Comparison of ENCODE assay signal across 24 cellular contexts in genomic region chr1:28256197-28256827, GRCh38. TPM values are rescaled to one million over a fixed set of nuclear protein-coding genes. Genes with fewer than 3 reads are reported as not detected.
DNase-seq lines count a peak whose midpoint lies in the region; ATAC-seq and FAIRE-seq lines count a peak whose summit lies in the region.
"Had no signal": no experiment of that assay in that cellular context is flagged by ENCODE, and none has a peak within 500 bp of the region (broad histone marks: within the 10 kb centered on the region; RNA-seq: fewer than 3 reads in every experiment).

No MANE protein-coding gene starts in this region.

- WGBS in small intestine, 3 donors: 63 to 72% (median 65%) methylated on average over 6 of the region's 6 CpGs

- POLR2A ChIA-PET in activated naive CD8-positive, alpha-beta T cell treated with anti-CD3 and anti-CD28 coated beads, Interleukin-2, amount 10 ng/mL, durations not matched to agents 7 days and 5 days (lab: Charles Lee): interaction anchor here (0.6 to 7.1 kb wide), 11 partner anchors 8 to 1823 kb away, joined by 3 to 122 read pairs (median 4); partner anchors contain the start of genes ATP5IF1, MED18 and RNU11

- peak overlapping the region; percentile 11 for H3K4me3 Mint-ChIP-seq in activated naive CD4-positive, alpha-beta T cell treated with anti-CD3 and anti-CD28 coated beads, Interleukin-2, amount 50 U/mL, for 24 hours
- H3K4me3 Mint-ChIP-seq in T-helper 17 cell: peak overlapping the region; percentile 76
- peak overlapping the region; percentile 57 for H3K4me3 Mint-ChIP-seq in activated naive CD8-positive, alpha-beta T cell treated with anti-CD3 and anti-CD28 coated beads, Interleukin-2, amount 10 ng/mL, durations not matched to agents 7 days and 5 days
- H3K4me3 Mint-ChIP-seq: GM23338, nephron progenitor cell had no signal

- H3K27me3 ChIP-seq in small intestine (ENCODE audit: control insufficient read depth in 2 of 2, insufficient read depth in 2 of 2, low read length in 2 of 2): no peaks in the 10 kb centered on the region
- H3K27me3 ChIP-seq: esophagus squamous epithelium, tibial nerve had no signal

- no peak for DNase-seq in activated naive CD4-positive, alpha-beta T cell (lab: John Stamatoyannopoulos, UW)
- DNase-seq in T-helper 17 cell: no peak
- DNase-seq in activated naive CD8-positive, alpha-beta T cell treated with anti-CD3 and anti-CD28 coated beads, Interleukin-2, amount 10 ng/mL, durations not matched to agents 7 days and 5 days: no peak
- peak; percentile 30 for DNase-seq in small intestine
- DNase-seq in SW480 (ENCODE audit: low spot score): no peak
- no peak for DNase-seq in NCI-H2171 treated with DMSO at 0.1 percent for 48 hours (lab: John Stamatoyannopoulos, UW)
- no peak for DNase-seq in NCI-H345 treated with DMSO at 0.1 percent for 48 hours (lab: John Stamatoyannopoulos, UW; ENCODE audit: unreplicated experiment)
- DNase-seq: activated gamma-delta T cell treated with Interleukin-2 at 50 U/mL for 16 hours; esophagus squamous epithelium; IMR-90; MM.1S; NCI-H1694; NCI-H2227 treated with DMSO at 0.1 percent for 48 hours; NCI-H774; nephron progenitor cell; PC-3; SHP77 treated with DMSO at 0.1 percent for 48 hours; stimulated activated naive CD8-positive, alpha-beta T cell treated with anti-CD3 and anti-CD28 coated beads, Interleukin-15, Interleukin-2, amounts not matched to agents 100 U/mL and 50 U/mL, for 24 hours; WERI-Rb-1 had no signal

- H3K27ac ChIP-seq in small intestine (ENCODE audit: low read depth in 1 of 2, low read length in 1 of 2): no peak overlapping the region
- H3K27ac ChIP-seq: C4-2B, esophagus squamous epithelium, tibial nerve, WERI-Rb-1 had no signal

- peak overlapping the region; percentile 79 for H3K27ac Mint-ChIP-seq in activated naive CD4-positive, alpha-beta T cell treated with anti-CD3 and anti-CD28 coated beads, Interleukin-2, amount 50 U/mL, for 24 hours
- peak overlapping the region; percentile 0 for H3K27ac Mint-ChIP-seq in T-helper 17 cell
- H3K27ac Mint-ChIP-seq in activated naive CD8-positive, alpha-beta T cell treated with anti-CD3 and anti-CD28 coated beads, Interleukin-2, amount 10 ng/mL, durations not matched to agents 7 days and 5 days: peak overlapping the region; percentile 85
- H3K27ac Mint-ChIP-seq: GM23338, nephron progenitor cell, progenitor cell of endocrine pancreas had no signal

- no peaks in the 10 kb centered on the region for H3K36me3 ChIP-seq in small intestine (ENCODE audit: control insufficient read depth in 2 of 2, insufficient read depth in 2 of 2, low read length in 2 of 2)
- H3K36me3 ChIP-seq: esophagus squamous epithelium, tibial nerve, WERI-Rb-1 had no signal

- peaks cover 8 to 11% of the 10 kb centered on the region in 2 donors for H3K4me1 ChIP-seq in small intestine (ENCODE audit: control insufficient read depth in 2 of 2, insufficient read depth in 1 of 2, low read depth in 1 of 2, low read length in 1 of 2)

- H3K9me3 ChIP-seq in T-helper 17 cell (ENCODE audit: control insufficient read depth, low read length, poor library complexity, severe bottlenecking): no peaks in the 10 kb centered on the region
- no peaks in the 10 kb centered on the region for H3K9me3 ChIP-seq in small intestine (ENCODE audit: control insufficient read depth, low read depth)
- H3K9me3 ChIP-seq: esophagus squamous epithelium, tibial nerve had no signal

- H3K27me3 Mint-ChIP-seq in activated naive CD4-positive, alpha-beta T cell treated with anti-CD3 and anti-CD28 coated beads, Interleukin-2, amount 50 U/mL, for 24 hours: no peaks in the 10 kb centered on the region
- H3K27me3 Mint-ChIP-seq in T-helper 17 cell: no peaks in the 10 kb centered on the region
- no peaks in the 10 kb centered on the region for H3K27me3 Mint-ChIP-seq in activated naive CD8-positive, alpha-beta T cell treated with anti-CD3 and anti-CD28 coated beads, Interleukin-2, amount 10 ng/mL, durations not matched to agents 7 days and 5 days

- ATAC-seq in T-helper 17 cell: peak; percentile 52
- ATAC-seq in activated naive CD8-positive, alpha-beta T cell treated with anti-CD3 and anti-CD28 coated beads, Interleukin-2, amount 10 ng/mL, durations not matched to agents 7 days and 5 days (ENCODE audit: low read depth): peak; percentile 40
- ATAC-seq: GM23338; PC-3; stimulated activated naive CD8-positive, alpha-beta T cell treated with anti-CD3 and anti-CD28 coated beads, Interleukin-15, Interleukin-2, amounts not matched to agents 100 U/mL and 50 U/mL, for 24 hours had no signal

- no peak for FAIRE-seq in small intestine (lab: Jason Lieb, UNC)

- peaks cover 39% of the 10 kb centered on the region for H3K4me1 Mint-ChIP-seq in activated naive CD4-positive, alpha-beta T cell treated with anti-CD3 and anti-CD28 coated beads, Interleukin-2, amount 50 U/mL, for 24 hours
- H3K4me1 Mint-ChIP-seq in T-helper 17 cell: peaks cover 27% of the 10 kb centered on the region
- peaks cover 25% of the 10 kb centered on the region for H3K4me1 Mint-ChIP-seq in activated naive CD8-positive, alpha-beta T cell treated with anti-CD3 and anti-CD28 coated beads, Interleukin-2, amount 10 ng/mL, durations not matched to agents 7 days and 5 days

- H3K36me3 Mint-ChIP-seq in activated naive CD4-positive, alpha-beta T cell treated with anti-CD3 and anti-CD28 coated beads, Interleukin-2, amount 50 U/mL, for 24 hours: peaks cover 1% of the 10 kb centered on the region
- no peaks in the 10 kb centered on the region for H3K36me3 Mint-ChIP-seq in T-helper 17 cell (ENCODE audit: low read depth)
- H3K36me3 Mint-ChIP-seq in activated naive CD8-positive, alpha-beta T cell treated with anti-CD3 and anti-CD28 coated beads, Interleukin-2, amount 10 ng/mL, durations not matched to agents 7 days and 5 days: no peaks in the 10 kb centered on the region

- no peaks in the 10 kb centered on the region for H3K9me3 Mint-ChIP-seq in activated naive CD4-positive, alpha-beta T cell treated with anti-CD3 and anti-CD28 coated beads, Interleukin-2, amount 50 U/mL, for 24 hours
- no peaks in the 10 kb centered on the region for H3K9me3 Mint-ChIP-seq in activated naive CD8-positive, alpha-beta T cell treated with anti-CD3 and anti-CD28 coated beads, Interleukin-2, amount 10 ng/mL, durations not matched to agents 7 days and 5 days
- H3K9me3 Mint-ChIP-seq: GM23338, nephron progenitor cell had no signal

- H3K4me3 ChIP-seq in small intestine (ENCODE audit: low read depth in 1 of 2, low read length in 2 of 2): no peak overlapping the region
- H3K4me3 ChIP-seq: esophagus squamous epithelium, GM23338, tibial nerve had no signal

RNA-seq across cellular contexts. Expression of gene SESN2, which starts 3.0 kb away (rescaled TPM):
- 10 to 100 TPM; 16.6 to 35.3 TPM for total RNA-seq in T-helper 17 cell
- total RNA-seq in activated naive CD8-positive, alpha-beta T cell treated with anti-CD3 and anti-CD28 coated beads, Interleukin-2, amount 10 ng/mL, durations not matched to agents 7 days and 5 days: 10 to 100 TPM; 14.6 to 16.0 TPM
- 10 to 100 TPM; 16.8 to 41.3 (median 19.5) TPM for polyA plus RNA-seq in small intestine

RNA-seq across cellular contexts. Expression of gene ATP5IF1, which starts 20.4 kb away (rescaled TPM):
- 10 to 100 TPM; 75.6 to 83.7 TPM for total RNA-seq in T-helper 17 cell
- 100 to 1,000 TPM; 209 to 222 TPM for total RNA-seq in activated naive CD8-positive, alpha-beta T cell treated with anti-CD3 and anti-CD28 coated beads, Interleukin-2, amount 10 ng/mL, durations not matched to agents 7 days and 5 days
- polyA plus RNA-seq in small intestine: 1,000 to 10,000 TPM in 1 of 3 donors, 100 to 1,000 TPM in 2; 763 to 1,616 (median 824) TPM

RNA-seq across cellular contexts. Expression of gene DNAJC8, which starts 23.5 kb away (rescaled TPM):
- 10 to 100 TPM; 52.1 to 58.4 TPM for total RNA-seq in T-helper 17 cell
- total RNA-seq in activated naive CD8-positive, alpha-beta T cell treated with anti-CD3 and anti-CD28 coated beads, Interleukin-2, amount 10 ng/mL, durations not matched to agents 7 days and 5 days: 100 to 1,000 TPM; 106 TPM
- polyA plus RNA-seq in small intestine: 10 to 100 TPM; 62.2 to 72.7 (median 71.9) TPM

Comparison
In these comparisons a context has a peak if more than half of its experiments do, and no peak if none do; other contexts are left out.
1. H3K27ac Mint-ChIP-seq: peak in every context shown above with its lines; median percentile 85 in activated naive CD8-positive, alpha-beta T cell treated with anti-CD3 and anti-CD28 coated beads, Interleukin-2, amount 10 ng/mL, durations not matched to agents 7 days and 5 days; 79 in activated naive CD4-positive, alpha-beta T cell treated with anti-CD3 and anti-CD28 coated beads, Interleukin-2, amount 50 U/mL, for 24 hours; 0 in T-helper 17 cell.
2. H3K4me3 Mint-ChIP-seq: peak in every context shown above with its lines; median percentile 76 in T-helper 17 cell; 57 in activated naive CD8-positive, alpha-beta T cell treated with anti-CD3 and anti-CD28 coated beads, Interleukin-2, amount 10 ng/mL, durations not matched to agents 7 days and 5 days; 11 in activated naive CD4-positive, alpha-beta T cell treated with anti-CD3 and anti-CD28 coated beads, Interleukin-2, amount 50 U/mL, for 24 hours.